1 cellular context compared by ENCODE assay signal in the genomic region with DNA sequence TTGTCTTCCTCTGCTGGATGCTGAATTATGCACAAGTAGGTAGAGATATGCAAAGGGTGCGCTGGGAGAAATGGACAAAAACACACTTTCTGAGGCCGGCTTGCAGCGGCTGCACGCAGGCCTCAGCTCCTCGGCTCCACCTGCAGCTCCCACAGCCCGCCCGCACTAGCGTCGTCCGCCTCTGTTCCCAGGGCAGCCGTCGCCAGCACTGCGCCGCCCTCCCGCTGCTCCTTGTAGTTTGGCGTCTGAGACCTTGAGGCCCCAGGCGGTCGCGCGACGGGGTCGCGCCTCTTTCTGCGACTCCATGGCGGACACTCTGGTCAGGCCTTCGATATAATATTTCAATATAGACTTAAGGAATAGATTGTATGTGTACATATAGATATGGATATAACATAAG.
TF ChIP-seq lines count a peak whose summit lies in the region.

No MANE protein-coding gene starts in this region.

TF ChIP-seq in GM23338, 12 proteins besides CTCF, POLR2A, EP300 and RAD21:
- TF ChIP-seq ZNF331 (CRISPR knock-in tag; IDR thresholded peaks at IDR 0.05; ENCODE audit: low read depth) (no peak), POLR2AphosphoS5 (IDR thresholded peaks at IDR 0.05; ENCODE audit: low read depth) (no peak), EZH2phosphoT487 (IDR thresholded peaks at IDR 0.05; ENCODE audit: unreplicated experiment) (no peak), JUNB (IDR thresholded peaks at IDR 0.05; ENCODE audit: unreplicated experiment) (no peak), STAT1 (IDR thresholded peaks at IDR 0.05; ENCODE audit: unreplicated experiment) (no peak), NANOG (IDR thresholded peaks at IDR 0.05; ENCODE audit: borderline replicate concordance) (no peak), ZNF114 (CRISPR knock-in tag; IDR thresholded peaks at IDR 0.05) (no peak), CREB1 (CRISPR knock-in tag; IDR thresholded peaks at IDR 0.05; ENCODE audit: low read depth) (no peak), EZH2 (IDR thresholded peaks at IDR 0.05; ENCODE audit: low read depth, unreplicated experiment) (no peak)
- TF ChIP-seq, protein P1, sequence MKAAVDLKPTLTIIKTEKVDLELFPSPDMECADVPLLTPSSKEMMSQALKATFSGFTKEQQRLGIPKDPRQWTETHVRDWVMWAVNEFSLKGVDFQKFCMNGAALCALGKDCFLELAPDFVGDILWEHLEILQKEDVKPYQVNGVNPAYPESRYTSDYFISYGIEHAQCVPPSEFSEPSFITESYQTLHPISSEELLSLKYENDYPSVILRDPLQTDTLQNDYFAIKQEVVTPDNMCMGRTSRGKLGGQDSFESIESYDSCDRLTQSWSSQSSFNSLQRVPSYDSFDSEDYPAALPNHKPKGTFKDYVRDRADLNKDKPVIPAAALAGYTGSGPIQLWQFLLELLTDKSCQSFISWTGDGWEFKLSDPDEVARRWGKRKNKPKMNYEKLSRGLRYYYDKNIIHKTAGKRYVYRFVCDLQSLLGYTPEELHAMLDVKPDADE (IDR thresholded peaks at IDR 0.05) = no peak
- TF ChIP-seq, protein P2, sequence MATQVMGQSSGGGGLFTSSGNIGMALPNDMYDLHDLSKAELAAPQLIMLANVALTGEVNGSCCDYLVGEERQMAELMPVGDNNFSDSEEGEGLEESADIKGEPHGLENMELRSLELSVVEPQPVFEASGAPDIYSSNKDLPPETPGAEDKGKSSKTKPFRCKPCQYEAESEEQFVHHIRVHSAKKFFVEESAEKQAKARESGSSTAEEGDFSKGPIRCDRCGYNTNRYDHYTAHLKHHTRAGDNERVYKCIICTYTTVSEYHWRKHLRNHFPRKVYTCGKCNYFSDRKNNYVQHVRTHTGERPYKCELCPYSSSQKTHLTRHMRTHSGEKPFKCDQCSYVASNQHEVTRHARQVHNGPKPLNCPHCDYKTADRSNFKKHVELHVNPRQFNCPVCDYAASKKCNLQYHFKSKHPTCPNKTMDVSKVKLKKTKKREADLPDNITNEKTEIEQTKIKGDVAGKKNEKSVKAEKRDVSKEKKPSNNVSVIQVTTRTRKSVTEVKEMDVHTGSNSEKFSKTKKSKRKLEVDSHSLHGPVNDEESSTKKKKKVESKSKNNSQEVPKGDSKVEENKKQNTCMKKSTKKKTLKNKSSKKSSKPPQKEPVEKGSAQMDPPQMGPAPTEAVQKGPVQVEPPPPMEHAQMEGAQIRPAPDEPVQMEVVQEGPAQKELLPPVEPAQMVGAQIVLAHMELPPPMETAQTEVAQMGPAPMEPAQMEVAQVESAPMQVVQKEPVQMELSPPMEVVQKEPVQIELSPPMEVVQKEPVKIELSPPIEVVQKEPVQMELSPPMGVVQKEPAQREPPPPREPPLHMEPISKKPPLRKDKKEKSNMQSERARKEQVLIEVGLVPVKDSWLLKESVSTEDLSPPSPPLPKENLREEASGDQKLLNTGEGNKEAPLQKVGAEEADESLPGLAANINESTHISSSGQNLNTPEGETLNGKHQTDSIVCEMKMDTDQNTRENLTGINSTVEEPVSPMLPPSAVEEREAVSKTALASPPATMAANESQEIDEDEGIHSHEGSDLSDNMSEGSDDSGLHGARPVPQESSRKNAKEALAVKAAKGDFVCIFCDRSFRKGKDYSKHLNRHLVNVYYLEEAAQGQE (IDR thresholded peaks at IDR 0.05; ENCODE audit: unreplicated experiment) = no peak
- TF ChIP-seq, protein P3, sequence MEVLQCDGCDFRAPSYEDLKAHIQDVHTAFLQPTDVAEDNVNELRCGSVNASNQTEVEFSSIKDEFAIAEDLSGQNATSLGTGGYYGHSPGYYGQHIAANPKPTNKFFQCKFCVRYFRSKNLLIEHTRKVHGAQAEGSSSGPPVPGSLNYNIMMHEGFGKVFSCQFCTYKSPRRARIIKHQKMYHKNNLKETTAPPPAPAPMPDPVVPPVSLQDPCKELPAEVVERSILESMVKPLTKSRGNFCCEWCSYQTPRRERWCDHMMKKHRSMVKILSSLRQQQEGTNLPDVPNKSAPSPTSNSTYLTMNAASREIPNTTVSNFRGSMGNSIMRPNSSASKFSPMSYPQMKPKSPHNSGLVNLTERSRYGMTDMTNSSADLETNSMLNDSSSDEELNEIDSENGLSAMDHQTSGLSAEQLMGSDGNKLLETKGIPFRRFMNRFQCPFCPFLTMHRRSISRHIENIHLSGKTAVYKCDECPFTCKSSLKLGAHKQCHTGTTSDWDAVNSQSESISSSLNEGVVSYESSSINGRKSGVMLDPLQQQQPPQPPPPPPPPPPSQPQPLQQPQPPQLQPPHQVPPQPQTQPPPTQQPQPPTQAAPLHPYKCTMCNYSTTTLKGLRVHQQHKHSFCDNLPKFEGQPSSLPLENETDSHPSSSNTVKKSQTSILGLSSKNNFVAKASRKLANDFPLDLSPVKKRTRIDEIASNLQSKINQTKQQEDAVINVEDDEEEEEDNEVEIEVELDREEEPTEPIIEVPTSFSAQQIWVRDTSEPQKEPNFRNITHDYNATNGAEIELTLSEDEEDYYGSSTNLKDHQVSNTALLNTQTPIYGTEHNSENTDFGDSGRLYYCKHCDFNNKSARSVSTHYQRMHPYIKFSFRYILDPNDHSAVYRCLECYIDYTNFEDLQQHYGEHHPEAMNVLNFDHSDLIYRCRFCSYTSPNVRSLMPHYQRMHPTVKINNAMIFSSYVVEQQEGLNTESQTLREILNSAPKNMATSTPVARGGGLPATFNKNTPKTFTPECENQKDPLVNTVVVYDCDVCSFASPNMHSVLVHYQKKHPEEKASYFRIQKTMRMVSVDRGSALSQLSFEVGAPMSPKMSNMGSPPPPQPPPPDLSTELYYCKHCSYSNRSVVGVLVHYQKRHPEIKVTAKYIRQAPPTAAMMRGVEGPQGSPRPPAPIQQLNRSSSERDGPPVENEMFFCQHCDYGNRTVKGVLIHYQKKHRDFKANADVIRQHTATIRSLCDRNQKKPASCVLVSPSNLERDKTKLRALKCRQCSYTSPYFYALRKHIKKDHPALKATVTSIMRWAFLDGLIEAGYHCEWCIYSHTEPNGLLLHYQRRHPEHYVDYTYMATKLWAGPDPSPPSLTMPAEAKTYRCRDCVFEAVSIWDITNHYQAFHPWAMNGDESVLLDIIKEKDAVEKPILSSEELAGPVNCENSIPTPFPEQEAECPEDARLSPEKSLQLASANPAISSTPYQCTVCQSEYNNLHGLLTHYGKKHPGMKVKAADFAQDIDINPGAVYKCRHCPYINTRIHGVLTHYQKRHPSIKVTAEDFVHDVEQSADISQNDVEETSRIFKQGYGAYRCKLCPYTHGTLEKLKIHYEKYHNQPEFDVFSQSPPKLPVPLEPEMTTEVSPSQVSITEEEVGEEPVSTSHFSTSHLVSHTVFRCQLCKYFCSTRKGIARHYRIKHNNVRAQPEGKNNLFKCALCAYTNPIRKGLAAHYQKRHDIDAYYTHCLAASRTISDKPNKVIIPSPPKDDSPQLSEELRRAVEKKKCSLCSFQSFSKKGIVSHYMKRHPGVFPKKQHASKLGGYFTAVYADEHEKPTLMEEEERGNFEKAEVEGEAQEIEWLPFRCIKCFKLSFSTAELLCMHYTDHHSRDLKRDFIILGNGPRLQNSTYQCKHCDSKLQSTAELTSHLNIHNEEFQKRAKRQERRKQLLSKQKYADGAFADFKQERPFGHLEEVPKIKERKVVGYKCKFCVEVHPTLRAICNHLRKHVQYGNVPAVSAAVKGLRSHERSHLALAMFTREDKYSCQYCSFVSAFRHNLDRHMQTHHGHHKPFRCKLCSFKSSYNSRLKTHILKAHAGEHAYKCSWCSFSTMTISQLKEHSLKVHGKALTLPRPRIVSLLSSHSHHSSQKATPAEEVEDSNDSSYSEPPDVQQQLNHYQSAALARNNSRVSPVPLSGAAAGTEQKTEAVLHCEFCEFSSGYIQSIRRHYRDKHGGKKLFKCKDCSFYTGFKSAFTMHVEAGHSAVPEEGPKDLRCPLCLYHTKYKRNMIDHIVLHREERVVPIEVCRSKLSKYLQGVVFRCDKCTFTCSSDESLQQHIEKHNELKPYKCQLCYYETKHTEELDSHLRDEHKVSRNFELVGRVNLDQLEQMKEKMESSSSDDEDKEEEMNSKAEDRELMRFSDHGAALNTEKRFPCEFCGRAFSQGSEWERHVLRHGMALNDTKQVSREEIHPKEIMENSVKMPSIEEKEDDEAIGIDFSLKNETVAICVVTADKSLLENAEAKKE (CRISPR knock-in tag; IDR thresholded peaks at IDR 0.05) = no peak
